Comparison of ENCODE assay signal across 8 cellular contexts in genomic region chr6:125798734-125799510, GRCh38. TPM values are rescaled to one million over a fixed set of nuclear protein-coding genes. Genes with fewer than 3 reads are reported as not detected.
A peak's percentile ranks its signal among the peaks of the same experiment; 100 is the strongest.
DNase-seq lines count a peak whose midpoint lies in the region; ATAC-seq, FAIRE-seq and TF ChIP-seq lines count a peak whose summit lies in the region.

No MANE protein-coding gene starts in this region.

- H3K9ac ChIP-seq in astrocyte (ENCODE audit: low read length) = no peak overlapping the region

- no peak overlapping the region for H2AFZ ChIP-seq in astrocyte (ENCODE audit: low read depth, low read length)

- H3K9me3 Mint-ChIP-seq in astrocyte (ENCODE audit: unreplicated experiment) = no peaks in the 10 kb centered on the region
- no peaks in the 10 kb centered on the region for H3K9me3 Mint-ChIP-seq in T-helper 2 cell treated with Interferon-gamma antibody and Interleukin-4, amounts not matched to agents 5 μg/mL and 100 μg/mL, for 36 hours

- H4K20me1 ChIP-seq in astrocyte (ENCODE audit: insufficient read depth, low read length) = no peaks in the 10 kb centered on the region

- peaks cover 37% of the 10 kb centered on the region for H3K79me2 ChIP-seq in astrocyte (ENCODE audit: insufficient read depth, low read length)

- DNase-seq in EH (ENCODE audit: low read depth) (peak; percentile 45), astrocyte (ENCODE audit: low read depth) (peak; percentile 83), ACHN (no peak), NCI-H1436 treated with DMSO at 0.1 percent for 48 hours (lab: John Stamatoyannopoulos, UW) (no peak), HuH-7.5 (ENCODE audit: low spot score) (no peak)
- DNase-seq in T-helper 2 cell treated with Interferon-gamma antibody and Interleukin-4, amounts not matched to agents 5 μg/mL and 100 μg/mL, for 36 hours (ENCODE audit: low spot score) = no peak

- no peaks in the 10 kb centered on the region for H3K36me3 ChIP-seq in astrocyte (ENCODE audit: insufficient read depth, low read length)

- H3K4me1 Mint-ChIP-seq in astrocyte (ENCODE audit: low read depth, unreplicated experiment) = peaks cover 24% of the 10 kb centered on the region
- H3K4me1 Mint-ChIP-seq in T-helper 2 cell treated with Interferon-gamma antibody and Interleukin-4, amounts not matched to agents 5 μg/mL and 100 μg/mL, for 36 hours (ENCODE audit: low read depth) = peaks cover 34% of the 10 kb centered on the region

- H3K27ac Mint-ChIP-seq in astrocyte (ENCODE audit: unreplicated experiment) = peak overlapping the region; percentile 90
- H3K27ac Mint-ChIP-seq in T-helper 2 cell treated with Interferon-gamma antibody and Interleukin-4, amounts not matched to agents 5 μg/mL and 100 μg/mL, for 36 hours = no peak overlapping the region

- peaks cover 18% of the 10 kb centered on the region for H3K4me1 ChIP-seq in astrocyte (ENCODE audit: insufficient read depth, low read length)

- no peaks in the 10 kb centered on the region for H3K27me3 Mint-ChIP-seq in astrocyte (ENCODE audit: low read depth, unreplicated experiment)
- H3K27me3 Mint-ChIP-seq in T-helper 2 cell treated with Interferon-gamma antibody and Interleukin-4, amounts not matched to agents 5 μg/mL and 100 μg/mL, for 36 hours (ENCODE audit: low read depth) = no peaks in the 10 kb centered on the region

- no peak overlapping the region for H3K27ac ChIP-seq in astrocyte (ENCODE audit: low read depth, low read length)

- no peak for FAIRE-seq in astrocyte (lab: Jason Lieb, UNC)

- TF ChIP-seq CTCF in astrocyte (IDR thresholded peaks at IDR 0.05; ENCODE audit: insufficient read depth, low read depth, low read length) = no peak

- in situ Hi-C loops in ACHN (cut with HindIII; ENCODE audit: low pct_ligation_motif_present, low pct_unique_long_range_greater_than_20kb, low sequenced_read_pairs) = no loop called here

- H3K4me2 ChIP-seq in astrocyte (ENCODE audit: low read length) = no peak overlapping the region

- no peak overlapping the region for H3K4me3 Mint-ChIP-seq in astrocyte (ENCODE audit: unreplicated experiment)
- H3K4me3 Mint-ChIP-seq in T-helper 2 cell treated with Interferon-gamma antibody and Interleukin-4, amounts not matched to agents 5 μg/mL and 100 μg/mL, for 36 hours = no peak overlapping the region

- no peaks in the 10 kb centered on the region for H3K27me3 ChIP-seq in astrocyte (ENCODE audit: insufficient read depth, low read length)

- H3K36me3 Mint-ChIP-seq in astrocyte (ENCODE audit: low read depth, unreplicated experiment) = no peaks in the 10 kb centered on the region
- H3K36me3 Mint-ChIP-seq in T-helper 2 cell treated with Interferon-gamma antibody and Interleukin-4, amounts not matched to agents 5 μg/mL and 100 μg/mL, for 36 hours (ENCODE audit: low read depth) = peaks cover 29% of the 10 kb centered on the region

- no peak overlapping the region for H3K4me3 ChIP-seq in astrocyte (ENCODE audit: insufficient read depth, low read depth, low read length)

- peak; percentile 83 for ATAC-seq in GM21360 (IDR thresholded peaks at IDR 0.05; ENCODE audit: unreplicated experiment)
- peak; percentile 91 for ATAC-seq in HG03354 (IDR thresholded peaks at IDR 0.05; ENCODE audit: poor library complexity, severe bottlenecking, unreplicated experiment)

- H3K9me3 ChIP-seq in astrocyte (ENCODE audit: insufficient read depth, low read depth, low read length) = no peaks in the 10 kb centered on the region

RNA-seq across cellular contexts. Expression of gene NCOA7, which starts 8.2 kb away (rescaled TPM):
- total RNA-seq in astrocyte = 25.4 and 26.0 TPM in 2 replicates

RNA-seq across cellular contexts. Expression of gene HEY2, which starts 49.5 kb away (rescaled TPM):
- 1.0 and 2.4 TPM in 2 replicates for total RNA-seq in astrocyte

Comparison
In these comparisons a context has a peak if more than half of its experiments do, and no peak if none do; other contexts are left out.
1. DNase-seq: peak in EH (single experiment) and astrocyte (single experiment); none in ACHN (single experiment), NCI-H1436 treated with DMSO at 0.1 percent for 48 hours (single experiment), HuH-7.5 (single experiment) and T-helper 2 cell treated with Interferon-gamma antibody and Interleukin-4, amounts not matched to agents 5 μg/mL and 100 μg/mL, for 36 hours (single experiment).